Comparison of ENCODE assay signal across 16 cellular contexts in genomic region chr4:64327237-64327636, GRCh38.
A peak's percentile ranks its signal among the peaks of the same experiment; 100 is the strongest.
DNase-seq lines count a peak whose midpoint lies in the region; ATAC-seq and TF ChIP-seq lines count a peak whose summit lies in the region.
"Had no signal": no experiment of that assay in that cellular context is flagged by ENCODE, and none has a peak within 500 bp of the region (broad histone marks: within the 10 kb centered on the region; RNA-seq: fewer than 3 reads in every experiment).

No MANE protein-coding gene starts in this region.

- H3K27me3 ChIP-seq in cardiac muscle cell = no peaks in the 10 kb centered on the region
- H3K27me3 ChIP-seq in Karpas-422 (ENCODE audit: low read length) = no peaks in the 10 kb centered on the region
- no peaks in the 10 kb centered on the region for H3K27me3 ChIP-seq in neural cell (ENCODE audit: insufficient read depth, low read depth, low read length)
- H3K27me3 ChIP-seq: BLaER1 treated with 17β-estradiol and CSF1 and Interleukin-3, amounts not matched to agents 10 nM and 100 nM had no signal

- no peaks in the 10 kb centered on the region for H3F3A ChIP-seq in neural cell (ENCODE audit: insufficient read depth, low read length, poor library complexity, severe bottlenecking)

- intact Hi-C loops in cardiac septum (cut with DNase I) = no loop called here

- H3K4me2 ChIP-seq in Karpas-422 (ENCODE audit: low read depth, low read length, poor library complexity, severe bottlenecking) = no peak overlapping the region
- H3K4me2 ChIP-seq in neural cell (ENCODE audit: low read length) = no peak overlapping the region
- H3K4me2 ChIP-seq: A549; BLaER1 treated with 17β-estradiol and CSF1 and Interleukin-3, amounts not matched to agents 10 nM and 100 nM had no signal

- peaks cover 18% of the 10 kb centered on the region for H3K36me3 ChIP-seq in cardiac muscle cell
- H3K36me3 ChIP-seq in Karpas-422 (ENCODE audit: insufficient read depth, low read length) = no peaks in the 10 kb centered on the region
- no peaks in the 10 kb centered on the region for H3K36me3 ChIP-seq in neural cell (ENCODE audit: insufficient read depth, low read length)
- H3K36me3 ChIP-seq: BLaER1 treated with 17β-estradiol and CSF1 and Interleukin-3, amounts not matched to agents 10 nM and 100 nM had no signal

- H3K9me3 ChIP-seq in cardiac muscle cell (ENCODE audit: low read depth) = no peaks in the 10 kb centered on the region
- H3K9me3 ChIP-seq in Karpas-422 (ENCODE audit: low read length) = peaks cover 38% of the 10 kb centered on the region
- H3K9me3 ChIP-seq in neural cell (ENCODE audit: low read length) = no peaks in the 10 kb centered on the region
- H3K9me3 ChIP-seq: A549, Caco-2 had no signal

- H3K27ac ChIP-seq in cardiac muscle cell (peak overlapping the region; percentile 75), Karpas-422 (ENCODE audit: low read length) (no peak overlapping the region), neural cell (ENCODE audit: low read length) (no peak overlapping the region)
- H3K27ac ChIP-seq: 22Rv1; A549; BLaER1 treated with 17β-estradiol and CSF1 and Interleukin-3, amounts not matched to agents 10 nM and 100 nM; C4-2B had no signal

- no peaks in the 10 kb centered on the region for H3K9me2 ChIP-seq in Karpas-422 (replicated peaks; ENCODE audit: insufficient read depth, low read length)
- no peaks in the 10 kb centered on the region for H3K9me2 ChIP-seq in neural cell (ENCODE audit: insufficient read depth, low read length)

- TF ChIP-seq EP300 in neural cell (conservative IDR thresholded peaks at IDR 0.05; ENCODE audit: poor library complexity, severe bottlenecking) = peak; percentile 92

- H3K4me3 ChIP-seq in cardiac muscle cell (no peak overlapping the region), Karpas-422 (ENCODE audit: low read length) (no peak overlapping the region), neural cell (ENCODE audit: low read length) (no peak overlapping the region)
- H3K4me3 ChIP-seq: A549; BLaER1 treated with 17β-estradiol and CSF1 and Interleukin-3, amounts not matched to agents 10 nM and 100 nM had no signal

- H3K4me1 ChIP-seq in cardiac muscle cell (ENCODE audit: low read depth) (peaks cover 34% of the 10 kb centered on the region), Karpas-422 (ENCODE audit: low read length) (no peaks in the 10 kb centered on the region)
- H3K4me1 ChIP-seq: A549; BLaER1 treated with 17β-estradiol and CSF1 and Interleukin-3, amounts not matched to agents 10 nM and 100 nM; Caco-2 had no signal

- H3K9ac ChIP-seq in Karpas-422 (ENCODE audit: low read length) (no peak overlapping the region), neural cell (ENCODE audit: low read length) (no peak overlapping the region)
- H3K9ac ChIP-seq: BLaER1 treated with 17β-estradiol and CSF1 and Interleukin-3, amounts not matched to agents 10 nM and 100 nM had no signal

- H3K79me2 ChIP-seq in Karpas-422 (ENCODE audit: low read length) = no peaks in the 10 kb centered on the region
- H3K79me2 ChIP-seq in neural cell (replicated peaks; ENCODE audit: insufficient read depth, low read length) = no peaks in the 10 kb centered on the region

- no peak for TF ChIP-seq RAD21 in neural cell (conservative IDR thresholded peaks at IDR 0.05)

- H2AFZ ChIP-seq in Karpas-422 (ENCODE audit: low read length) = no peak overlapping the region
- H2AFZ ChIP-seq in neural cell (ENCODE audit: low read depth, low read length) = no peak overlapping the region

- DNase-seq in cardiac muscle cell (ENCODE audit: low read depth in 1 of 2, low spot score in 1 of 2) (no peak), cardiac septum (ENCODE audit: low spot score) (no peak), Karpas-422 (peak; percentile 16)
- DNase-seq: AML-193; Caco-2; Calu3; CD4-positive, alpha-beta T cell; CD8-positive, alpha-beta T cell; DMS79 treated with DMSO at 0.1 percent for 48 hours; GF-D8 had no signal

- ATAC-seq in HG02759 (IDR thresholded peaks at IDR 0.05; ENCODE audit: unreplicated experiment) = no peak
- ATAC-seq: A549; CD8-positive, alpha-beta T cell had no signal

- no peak for TF ChIP-seq CTCF in cardiac muscle cell (IDR thresholded peaks at IDR 0.05; ENCODE audit: low read depth, low read length)
- no peak for TF ChIP-seq CTCF in neural cell (IDR thresholded peaks at IDR 0.05; ENCODE audit: poor library complexity, severe bottlenecking)

- no peaks in the 10 kb centered on the region for H4K20me1 ChIP-seq in Karpas-422 (ENCODE audit: insufficient read depth, low read depth, low read length)
- H4K20me1 ChIP-seq in neural cell (ENCODE audit: insufficient read depth) = no peaks in the 10 kb centered on the region
- H4K20me1 ChIP-seq: BLaER1 treated with 17β-estradiol and CSF1 and Interleukin-3, amounts not matched to agents 10 nM and 100 nM had no signal

TF ChIP-seq in neural cell, 6 proteins besides CTCF, POLR2A, EP300 and RAD21:
- peak; percentile 47 for TF ChIP-seq POLR2AphosphoS5 (IDR thresholded peaks at IDR 0.05)
- no peak for TF ChIP-seq TAF1 (IDR thresholded peaks at IDR 0.05; ENCODE audit: low read depth)
